In the genomic region with DNA sequence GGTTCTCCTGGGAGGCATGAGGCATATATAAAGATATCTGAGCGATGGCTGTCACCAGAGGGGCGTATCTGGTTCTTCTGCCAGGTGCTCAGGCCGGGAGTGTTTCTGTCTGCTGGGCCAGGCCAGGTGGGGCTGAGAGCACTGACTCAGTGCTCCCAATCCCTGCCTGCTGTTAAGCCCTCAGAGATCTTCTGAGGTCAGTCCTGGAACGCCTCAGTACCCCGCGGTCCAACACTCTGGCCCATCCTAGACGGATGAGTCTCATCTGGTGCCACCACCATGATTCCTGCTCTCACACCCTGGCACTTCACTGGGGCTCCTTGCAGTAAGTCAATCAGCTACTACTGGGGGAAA, we compare ENCODE assay signal across 8 cellular contexts. TPM values are rescaled to one million over a fixed set of nuclear protein-coding genes. Genes with fewer than 3 reads are reported as not detected.
DNase-seq lines count a peak whose midpoint lies in the region; ATAC-seq and TF ChIP-seq lines count a peak whose summit lies in the region.

No MANE protein-coding gene starts in this region.

- TSS peak; percentile 88 for BruUV-seq in PC-9 (replicated peaks; lab: Mats Ljungman, UMichigan)

- no peaks in the 10 kb centered on the region for H3K27me3 ChIP-seq in PC-9 (ENCODE audit: insufficient read depth, low read depth)
- H3K27me3 ChIP-seq in vagina = no peaks in the 10 kb centered on the region

- intact Hi-C loops in PC-9 (cut with micrococcal nuclease; ENCODE audit: unreplicated experiment) = loop anchor here (1.0 kb wide), 2 partner anchors 13 to 15 kb away; no protein-coding TSS in a partner anchor
- intact Hi-C loops in vagina (cut with DNase I) = no loop called here

- H3K27ac ChIP-seq in PC-9 (peak overlapping the region; percentile 88), vagina (peak overlapping the region; percentile 68), coronary artery (peak overlapping the region in 1 of 2 donors; percentile 46)

- H3K79me2 ChIP-seq in PC-9 (ENCODE audit: low read depth) = no peaks in the 10 kb centered on the region

- H3K4me1 Mint-ChIP-seq in stimulated activated naive CD8-positive, alpha-beta T cell treated with anti-CD3 and anti-CD28 coated beads, Interleukin-15, amount 100 ng/mL, for 72 hours = peaks cover 37% of the 10 kb centered on the region

- TF ChIP-seq POLR2A in vagina (IDR thresholded peaks at IDR 0.05) = no peak

- POLR2A ChIA-PET in PC-9 (lab: Charles Lee; ENCODE audit: unreplicated experiment) = interaction anchor here (0.5 to 1.2 kb wide), 3 partner anchors 9 to 192 kb away, joined by 3 to 5 read pairs (median 4); a partner anchor contains a TSS

- CTCF ChIA-PET in PC-9 (lab: Charles Lee) = interaction anchor here (1.3 kb wide), 1 partner anchor 73 kb away, joined by 11 read pairs; no protein-coding TSS in a partner anchor

- no peaks in the 10 kb centered on the region for H3K9me3 Mint-ChIP-seq in stimulated activated naive CD8-positive, alpha-beta T cell treated with anti-CD3 and anti-CD28 coated beads, Interleukin-15, amount 100 ng/mL, for 72 hours

- H3K4me2 ChIP-seq in PC-9 = peak overlapping the region; percentile 78

- H3K4me3 ChIP-seq in PC-9 = peak overlapping the region; percentile 23; the same call in 1 of the 2 replicates
- no peak overlapping the region for H3K4me3 ChIP-seq in vagina
- no peak overlapping the region for H3K4me3 ChIP-seq in coronary artery

- peak overlapping the region in 1 of 2 donors; percentile 36 for H3K4me3 Mint-ChIP-seq in stimulated activated naive CD8-positive, alpha-beta T cell treated with anti-CD3 and anti-CD28 coated beads, Interleukin-15, amount 100 ng/mL, for 72 hours

- H3K9me3 ChIP-seq in PC-9 (ENCODE audit: insufficient read depth, low read depth) (no peaks in the 10 kb centered on the region), vagina (no peaks in the 10 kb centered on the region)

- H3K27ac Mint-ChIP-seq in stimulated activated naive CD8-positive, alpha-beta T cell treated with anti-CD3 and anti-CD28 coated beads, Interleukin-15, amount 100 ng/mL, for 72 hours = peak overlapping the region in 1 of 2 donors; percentile 85

- peaks cover 61% of the 10 kb centered on the region for H3K27me3 Mint-ChIP-seq in stimulated activated naive CD8-positive, alpha-beta T cell treated with anti-CD3 and anti-CD28 coated beads, Interleukin-15, amount 100 ng/mL, for 72 hours

- H3K36me3 ChIP-seq in PC-9 (ENCODE audit: low read depth) (no peaks in the 10 kb centered on the region), vagina (no peaks in the 10 kb centered on the region)

- peaks cover 75% of the 10 kb centered on the region for H3K4me1 ChIP-seq in PC-9 (replicated peaks; ENCODE audit: insufficient read depth)
- peaks cover 31% of the 10 kb centered on the region for H3K4me1 ChIP-seq in vagina

- peaks cover 49% of the 10 kb centered on the region for H3F3A ChIP-seq in PC-9 (ENCODE audit: insufficient read depth, low read depth)

- no peak for TF ChIP-seq CTCF in PC-9 (conservative IDR thresholded peaks at IDR 0.05)
- no peak for TF ChIP-seq CTCF in vagina (IDR thresholded peaks at IDR 0.05)
- TF ChIP-seq CTCF in coronary artery (IDR thresholded peaks at IDR 0.05) = no peak

- H4K20me1 ChIP-seq in PC-9 (ENCODE audit: insufficient read depth) = no peaks in the 10 kb centered on the region

- peak; percentile 5 for ATAC-seq in stimulated activated naive CD8-positive, alpha-beta T cell treated with anti-CD3 and anti-CD28 coated beads, Interleukin-15, amount 100 ng/mL, for 72 hours
- no peak for ATAC-seq in stimulated activated naive CD8-positive, alpha-beta T cell treated with anti-CD3 and anti-CD28 coated beads, Interleukin-15, Interleukin-2, amounts not matched to agents 100 U/mL and 50 U/mL, for 24 hours

- no peak overlapping the region for H2AFZ ChIP-seq in PC-9

- H3K9me2 ChIP-seq in PC-9 (ENCODE audit: insufficient read depth) = no peaks in the 10 kb centered on the region

- no peak for DNase-seq in stimulated activated naive CD8-positive, alpha-beta T cell treated with anti-CD3 and anti-CD28 coated beads, Interleukin-15, amount 100 ng/mL, for 72 hours
- DNase-seq in stimulated activated naive CD8-positive, alpha-beta T cell treated with anti-CD3 and anti-CD28 coated beads, Interleukin-15, Interleukin-2, amounts not matched to agents 100 U/mL and 50 U/mL, for 24 hours = no peak
- peak in 1 of 2 experiments; percentile 62 for DNase-seq in PC-9
- peak; percentile 86 for DNase-seq in kidney tubule cell (ENCODE audit: low spot score)
- no peak for DNase-seq in vagina (ENCODE audit: extremely low spot score in 2 of 2)
- DNase-seq in effector CD8-positive, alpha-beta T cell (lab: John Stamatoyannopoulos, UW) = no peak
- DNase-seq in coronary artery (ENCODE audit: low spot score) = no peak
- DNase-seq in activated effector memory CD4-positive, alpha-beta T cell treated with anti-CD3 and anti-CD28 coated beads, Interleukin-2, amount 50 U/mL, for 16 hours = no peak

RNA-seq across cellular contexts. Expression of a gene that starts 7.5 kb away (rescaled TPM):
- 52.5 and 65.5 TPM in 2 replicates for total RNA-seq in PC-9 (2021)
- total RNA-seq in vagina = 36.8 TPM
